Comparison of ENCODE assay signal across 2 cellular contexts in genomic region chr19:18591735-18592385, GRCh38.
TF ChIP-seq lines count a peak whose summit lies in the region.

No MANE protein-coding gene starts in this region.

TF ChIP-seq in HepG2, 621 proteins besides CTCF, POLR2A, EP300 and RAD21:
- TF ChIP-seq SSRP1 (CRISPR knock-in tag; IDR thresholded peaks at IDR 0.05) (peak; percentile 70; the same call in 1 of the 2 replicates), MIXL1 (CRISPR knock-in tag; IDR thresholded peaks at IDR 0.05) (no peak), AGO2 (optimal IDR thresholded peaks at IDR 0.05; ENCODE audit: low read depth, low read length) (peak; percentile 75), RBFOX2 (IDR thresholded peaks at IDR 0.05; ENCODE audit: low read depth, low read length) (0 out of 2 replicates have a peak, but pooled peaks have one; percentile 36), POLR2G (IDR thresholded peaks at IDR 0.05; ENCODE audit: low read depth, low read length) (peak; percentile 20; the same call in 1 of the 2 replicates)

TF ChIP-seq in SK-N-SH, 30 proteins besides CTCF, POLR2A, EP300 and RAD21:
- TF ChIP-seq RCOR1 (IDR thresholded peaks at IDR 0.05; ENCODE audit: low read length) (peak; percentile 47; the same call in 1 of the 2 replicates), ELF1 (IDR thresholded peaks at IDR 0.05) (no peak)
- TF ChIP-seq, protein P1, sequence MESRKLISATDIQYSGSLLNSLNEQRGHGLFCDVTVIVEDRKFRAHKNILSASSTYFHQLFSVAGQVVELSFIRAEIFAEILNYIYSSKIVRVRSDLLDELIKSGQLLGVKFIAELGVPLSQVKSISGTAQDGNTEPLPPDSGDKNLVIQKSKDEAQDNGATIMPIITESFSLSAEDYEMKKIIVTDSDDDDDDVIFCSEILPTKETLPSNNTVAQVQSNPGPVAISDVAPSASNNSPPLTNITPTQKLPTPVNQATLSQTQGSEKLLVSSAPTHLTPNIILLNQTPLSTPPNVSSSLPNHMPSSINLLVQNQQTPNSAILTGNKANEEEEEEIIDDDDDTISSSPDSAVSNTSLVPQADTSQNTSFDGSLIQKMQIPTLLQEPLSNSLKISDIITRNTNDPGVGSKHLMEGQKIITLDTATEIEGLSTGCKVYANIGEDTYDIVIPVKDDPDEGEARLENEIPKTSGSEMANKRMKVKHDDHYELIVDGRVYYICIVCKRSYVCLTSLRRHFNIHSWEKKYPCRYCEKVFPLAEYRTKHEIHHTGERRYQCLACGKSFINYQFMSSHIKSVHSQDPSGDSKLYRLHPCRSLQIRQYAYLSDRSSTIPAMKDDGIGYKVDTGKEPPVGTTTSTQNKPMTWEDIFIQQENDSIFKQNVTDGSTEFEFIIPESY (IDR thresholded peaks at IDR 0.05; ENCODE audit: borderline replicate concordance, low read depth): no peak
